In the genomic region with DNA sequence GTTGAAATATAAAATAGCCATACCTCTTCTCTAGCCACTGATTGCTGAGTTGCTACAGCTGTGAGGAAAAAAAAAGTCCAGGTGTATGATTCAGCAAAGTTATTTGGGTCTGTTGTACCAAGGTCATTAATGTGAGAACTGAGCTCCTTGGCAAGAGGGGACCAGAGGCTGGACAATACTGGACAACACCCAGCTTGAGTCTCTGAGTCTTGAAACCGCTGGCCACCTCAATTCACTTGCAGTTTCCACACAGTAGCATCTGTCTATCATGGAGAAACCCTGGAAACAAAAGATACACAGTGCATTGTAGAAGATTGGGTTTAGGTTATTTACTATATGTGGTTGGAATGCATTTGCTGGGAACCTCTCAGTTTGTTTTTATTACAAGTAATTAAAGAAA, we compare ENCODE assay signal across 1 cellular context.
TF ChIP-seq lines count a peak whose summit lies in the region.

No MANE protein-coding gene starts in this region.

TF ChIP-seq in HEK293, 187 proteins besides CTCF, POLR2A, EP300 and RAD21 (continued from another document):
- TF ChIP-seq, protein P1, sequence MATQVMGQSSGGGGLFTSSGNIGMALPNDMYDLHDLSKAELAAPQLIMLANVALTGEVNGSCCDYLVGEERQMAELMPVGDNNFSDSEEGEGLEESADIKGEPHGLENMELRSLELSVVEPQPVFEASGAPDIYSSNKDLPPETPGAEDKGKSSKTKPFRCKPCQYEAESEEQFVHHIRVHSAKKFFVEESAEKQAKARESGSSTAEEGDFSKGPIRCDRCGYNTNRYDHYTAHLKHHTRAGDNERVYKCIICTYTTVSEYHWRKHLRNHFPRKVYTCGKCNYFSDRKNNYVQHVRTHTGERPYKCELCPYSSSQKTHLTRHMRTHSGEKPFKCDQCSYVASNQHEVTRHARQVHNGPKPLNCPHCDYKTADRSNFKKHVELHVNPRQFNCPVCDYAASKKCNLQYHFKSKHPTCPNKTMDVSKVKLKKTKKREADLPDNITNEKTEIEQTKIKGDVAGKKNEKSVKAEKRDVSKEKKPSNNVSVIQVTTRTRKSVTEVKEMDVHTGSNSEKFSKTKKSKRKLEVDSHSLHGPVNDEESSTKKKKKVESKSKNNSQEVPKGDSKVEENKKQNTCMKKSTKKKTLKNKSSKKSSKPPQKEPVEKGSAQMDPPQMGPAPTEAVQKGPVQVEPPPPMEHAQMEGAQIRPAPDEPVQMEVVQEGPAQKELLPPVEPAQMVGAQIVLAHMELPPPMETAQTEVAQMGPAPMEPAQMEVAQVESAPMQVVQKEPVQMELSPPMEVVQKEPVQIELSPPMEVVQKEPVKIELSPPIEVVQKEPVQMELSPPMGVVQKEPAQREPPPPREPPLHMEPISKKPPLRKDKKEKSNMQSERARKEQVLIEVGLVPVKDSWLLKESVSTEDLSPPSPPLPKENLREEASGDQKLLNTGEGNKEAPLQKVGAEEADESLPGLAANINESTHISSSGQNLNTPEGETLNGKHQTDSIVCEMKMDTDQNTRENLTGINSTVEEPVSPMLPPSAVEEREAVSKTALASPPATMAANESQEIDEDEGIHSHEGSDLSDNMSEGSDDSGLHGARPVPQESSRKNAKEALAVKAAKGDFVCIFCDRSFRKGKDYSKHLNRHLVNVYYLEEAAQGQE (tag by site-specific recombination; IDR thresholded peaks at IDR 0.05), result no peak
- TF ChIP-seq ZNF184 (tag by site-specific recombination; IDR thresholded peaks at IDR 0.05), result no peak
- TF ChIP-seq ZNF155 (tag by site-specific recombination; IDR thresholded peaks at IDR 0.05), result no peak
- TF ChIP-seq ZNF10 (tag by site-specific recombination; IDR thresholded peaks at IDR 0.05), result no peak
